In the genomic region with DNA sequence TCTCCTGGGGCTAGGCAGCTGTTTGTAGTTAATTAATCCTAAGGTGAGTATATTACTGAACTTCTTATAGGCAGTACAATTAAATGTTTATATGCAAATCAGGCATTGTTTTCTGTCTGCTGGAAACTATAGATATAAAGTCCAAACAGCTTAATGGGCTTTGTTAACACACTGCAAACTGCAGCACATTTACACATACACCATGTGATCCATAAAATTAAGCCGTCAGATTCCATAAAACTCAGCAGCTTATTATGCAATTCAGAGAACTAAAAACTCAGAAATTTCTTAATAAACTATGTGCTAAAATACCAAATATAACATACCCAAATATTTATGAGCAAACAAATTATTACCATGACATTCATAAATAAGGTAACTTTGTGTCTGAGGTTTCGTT, we compare ENCODE assay signal across 22 cellular contexts. TPM values are rescaled to one million over a fixed set of nuclear protein-coding genes. Genes with fewer than 3 reads are reported as not detected.
A peak's percentile ranks its signal among the peaks of the same experiment; 100 is the strongest.
DNase-seq lines count a peak whose midpoint lies in the region; ATAC-seq and TF ChIP-seq lines count a peak whose summit lies in the region.
"Had no signal": no experiment of that assay in that cellular context is flagged by ENCODE, and none has a peak within 500 bp of the region (broad histone marks: within the 10 kb centered on the region; RNA-seq: fewer than 3 reads in every experiment).

No MANE protein-coding gene starts in this region.

- H3K4me3 ChIP-seq in WERI-Rb-1 (ENCODE audit: low read depth, low read length) = no peak overlapping the region
- H3K4me3 ChIP-seq: ascending aorta, thyroid gland had no signal

- no peaks in the 10 kb centered on the region for H3K27me3 Mint-ChIP-seq in activated naive CD4-positive, alpha-beta T cell treated with anti-CD3 and anti-CD28 coated beads for 36 hours (ENCODE audit: low read depth)
- H3K27me3 Mint-ChIP-seq in activated naive CD4-positive, alpha-beta T cell treated with anti-CD3 and anti-CD28 coated beads, Interleukin-2, amount 10 ng/mL, durations not matched to agents 7 days and 5 days = no peaks in the 10 kb centered on the region
- H3K27me3 Mint-ChIP-seq in T-helper 17 cell = no peaks in the 10 kb centered on the region
- H3K27me3 Mint-ChIP-seq: effector memory CD8-positive, alpha-beta T cell had no signal

- intact Hi-C loops in activated naive CD4-positive, alpha-beta T cell treated with anti-CD3 and anti-CD28 coated beads for 36 hours (cut with micrococcal nuclease) = no loop called here
- intact Hi-C loops in left colon (cut with DNase I, micrococcal nuclease) = no loop called here

- peak overlapping the region; percentile 30 for H3K27ac Mint-ChIP-seq in activated naive CD4-positive, alpha-beta T cell treated with anti-CD3 and anti-CD28 coated beads for 36 hours
- no peak overlapping the region for H3K27ac Mint-ChIP-seq in activated naive CD4-positive, alpha-beta T cell treated with anti-CD3 and anti-CD28 coated beads, Interleukin-2, amount 10 ng/mL, durations not matched to agents 7 days and 5 days
- H3K27ac Mint-ChIP-seq in T-helper 17 cell = peak overlapping the region; percentile 86

- no peaks in the 10 kb centered on the region for H3K9me3 Mint-ChIP-seq in activated naive CD4-positive, alpha-beta T cell treated with anti-CD3 and anti-CD28 coated beads for 36 hours
- no peaks in the 10 kb centered on the region for H3K9me3 Mint-ChIP-seq in activated naive CD4-positive, alpha-beta T cell treated with anti-CD3 and anti-CD28 coated beads, Interleukin-2, amount 10 ng/mL, durations not matched to agents 7 days and 5 days
- H3K9me3 Mint-ChIP-seq: CD8-positive, alpha-beta T cell; effector memory CD8-positive, alpha-beta T cell; neural crest cell had no signal

- ATAC-seq in T-helper 17 cell = no peak
- peak; percentile 65 for ATAC-seq in left colon
- ATAC-seq: CD8-positive, alpha-beta T cell; effector memory CD8-positive, alpha-beta T cell had no signal

- no peak for TF ChIP-seq CTCF in WERI-Rb-1 (IDR thresholded peaks at IDR 0.05; ENCODE audit: low read depth, low read length)

- H3K36me3 ChIP-seq in WERI-Rb-1 = peaks cover 46% of the 10 kb centered on the region

- H3K27me3 ChIP-seq in WERI-Rb-1 (ENCODE audit: insufficient read depth, low read depth, severe bottlenecking) = no peaks in the 10 kb centered on the region
- H3K27me3 ChIP-seq: ascending aorta, thyroid gland had no signal

- peaks cover 77% of the 10 kb centered on the region for H3K4me1 Mint-ChIP-seq in activated naive CD4-positive, alpha-beta T cell treated with anti-CD3 and anti-CD28 coated beads for 36 hours (ENCODE audit: low read depth)
- peaks cover 67% of the 10 kb centered on the region for H3K4me1 Mint-ChIP-seq in activated naive CD4-positive, alpha-beta T cell treated with anti-CD3 and anti-CD28 coated beads, Interleukin-2, amount 10 ng/mL, durations not matched to agents 7 days and 5 days
- H3K4me1 Mint-ChIP-seq in T-helper 17 cell = peaks cover 52% of the 10 kb centered on the region

- peaks cover 22% of the 10 kb centered on the region for H3K36me3 Mint-ChIP-seq in activated naive CD4-positive, alpha-beta T cell treated with anti-CD3 and anti-CD28 coated beads for 36 hours (ENCODE audit: low read depth)
- H3K36me3 Mint-ChIP-seq in activated naive CD4-positive, alpha-beta T cell treated with anti-CD3 and anti-CD28 coated beads, Interleukin-2, amount 10 ng/mL, durations not matched to agents 7 days and 5 days = peaks cover 37% of the 10 kb centered on the region
- peaks cover 3% of the 10 kb centered on the region for H3K36me3 Mint-ChIP-seq in T-helper 17 cell (ENCODE audit: low read depth)

- H3K4me3 Mint-ChIP-seq in activated naive CD4-positive, alpha-beta T cell treated with anti-CD3 and anti-CD28 coated beads for 36 hours = no peak overlapping the region
- no peak overlapping the region for H3K4me3 Mint-ChIP-seq in activated naive CD4-positive, alpha-beta T cell treated with anti-CD3 and anti-CD28 coated beads, Interleukin-2, amount 10 ng/mL, durations not matched to agents 7 days and 5 days
- no peak overlapping the region for H3K4me3 Mint-ChIP-seq in T-helper 17 cell
- H3K4me3 Mint-ChIP-seq: neural crest cell had no signal

- H3K27ac ChIP-seq in WERI-Rb-1 = no peak overlapping the region
- H3K27ac ChIP-seq: thyroid gland had no signal

- CTCF ChIA-PET in activated naive CD4-positive, alpha-beta T cell treated with anti-CD3 and anti-CD28 coated beads for 36 hours (lab: Charles Lee) = no interaction called here
- CTCF ChIA-PET in activated naive CD4-positive, alpha-beta T cell treated with anti-CD3 and anti-CD28 coated beads, Interleukin-2, amount 10 ng/mL, durations not matched to agents 7 days and 5 days (lab: Charles Lee) = no interaction called here

- H3K9me3 ChIP-seq in T-helper 17 cell (ENCODE audit: control insufficient read depth, low read length, poor library complexity, severe bottlenecking) = no peaks in the 10 kb centered on the region
- no peaks in the 10 kb centered on the region for H3K9me3 ChIP-seq in WERI-Rb-1 (ENCODE audit: severe bottlenecking)
- H3K9me3 ChIP-seq: ascending aorta, thyroid gland had no signal

- no peak for DNase-seq in activated naive CD4-positive, alpha-beta T cell treated with anti-CD3 and anti-CD28 coated beads for 36 hours
- DNase-seq in activated naive CD4-positive, alpha-beta T cell treated with anti-CD3 and anti-CD28 coated beads, Interleukin-2, amount 10 ng/mL, durations not matched to agents 7 days and 5 days = no peak
- no peak for DNase-seq in T-helper 17 cell
- DNase-seq in left colon = no peak
- DNase-seq in WERI-Rb-1 = no peak
- DNase-seq in medulla oblongata (ENCODE audit: extremely low spot score) = no peak
- DNase-seq in retina = no peak
- DNase-seq in NCI-H2227 treated with DMSO at 0.1 percent for 48 hours (lab: John Stamatoyannopoulos, UW) = no peak
- DNase-seq: ACHN; CD8-positive, alpha-beta T cell; DMS79; effector memory CD8-positive, alpha-beta T cell; hippocampal formation; mammary epithelial cell; MM.1S; NCI-H1930; NCI-H446 treated with DMSO at 0.1 percent for 48 hours; stimulated activated CD4-positive, alpha-beta T cell treated with anti-CD3 and anti-CD28 coated beads, Interleukin-12 subunit alpha, Interleukin-12 subunit beta, amount 100 ng/mL, for 4 hours; SW 1271; thyroid gland had no signal

RNA-seq across cellular contexts. Expression of gene SF3B1, which starts 7.6 kb away (rescaled TPM):
- total RNA-seq in activated naive CD4-positive, alpha-beta T cell treated with anti-CD3 and anti-CD28 coated beads for 36 hours = 100 to 1,000 TPM; 235 to 248 TPM
- total RNA-seq in T-helper 17 cell (100 to 1,000 TPM; 454 to 510 TPM), left colon (100 to 1,000 TPM; 193 to 201 TPM)

RNA-seq across cellular contexts. Expression of gene COQ10B, which starts 26.1 kb away (rescaled TPM):
- 10 to 100 TPM; 17.5 to 17.8 TPM for total RNA-seq in activated naive CD4-positive, alpha-beta T cell treated with anti-CD3 and anti-CD28 coated beads for 36 hours
- total RNA-seq in T-helper 17 cell (10 to 100 TPM; 50.8 to 54.9 TPM), left colon (10 to 100 TPM; 29.2 to 32.4 TPM)
